9 cellular contexts compared by ENCODE assay signal in genomic region chr10:52665821-52666220, GRCh38.
"Had no signal": no experiment of that assay in that cellular context is flagged by ENCODE, and none has a peak within 500 bp of the region (broad histone marks: within the 10 kb centered on the region; RNA-seq: fewer than 3 reads in every experiment).

No MANE protein-coding gene starts in this region.

- H3K4me3 Mint-ChIP-seq: GM23338, HFFc6 had no signal

- H3K9me3 ChIP-seq: HAP-1 had no signal

- FAIRE-seq: HTR-8/SVneo, K562 had no signal

- H3K27ac ChIP-seq: HL-60 had no signal

- H3K27ac Mint-ChIP-seq: GM23338, HFFc6 had no signal

- DNase-seq: H7, HFFc6, IMR-90, KG1 had no signal

- H3K4me3 ChIP-seq: GM23338, HAP-1, K562 had no signal

- H3K4me2 ChIP-seq: GM23338 had no signal

- H2AFZ ChIP-seq: GM23338 had no signal

- H3K36me3 ChIP-seq: HAP-1 had no signal
